Comparison of ENCODE assay signal across 9 cellular contexts in the genomic region with DNA sequence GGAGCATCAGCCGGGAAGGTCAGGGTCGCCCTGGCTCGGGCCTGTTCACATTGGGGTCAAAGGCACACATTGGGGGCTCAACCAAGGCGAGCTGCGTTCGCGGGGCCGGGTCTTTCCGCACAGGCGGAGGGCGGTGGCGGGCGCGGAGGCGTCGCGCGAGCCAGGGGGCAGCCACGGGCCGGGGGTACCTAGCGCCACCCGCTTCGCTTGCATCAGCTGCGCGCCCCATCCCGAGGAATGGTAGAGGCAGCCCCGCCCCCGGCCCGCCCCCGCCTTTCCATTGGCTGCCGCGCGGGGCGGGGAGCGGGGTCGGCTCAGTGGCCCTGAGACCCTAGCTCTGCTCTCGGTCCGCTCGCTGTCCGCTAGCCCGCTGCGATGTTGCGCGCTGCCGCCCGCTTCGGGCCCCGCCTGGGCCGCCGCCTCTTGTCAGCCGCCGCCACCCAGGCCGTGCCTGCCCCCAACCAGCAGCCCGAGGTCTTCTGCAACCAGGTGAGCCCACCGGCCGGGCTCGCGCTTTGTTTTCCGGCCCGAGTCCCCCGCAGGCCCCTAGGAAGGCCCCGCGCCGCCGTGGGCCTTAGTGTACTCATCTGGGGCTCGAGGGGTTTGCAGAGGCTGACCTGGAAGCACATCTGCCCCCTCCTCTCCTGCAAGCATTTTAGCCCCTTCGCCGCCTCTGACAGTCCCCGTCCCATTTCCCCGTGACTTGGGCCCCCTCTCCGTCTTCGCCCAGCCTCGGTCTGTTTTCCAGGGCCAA. TPM values are rescaled to one million over a fixed set of nuclear protein-coding genes. Genes with fewer than 3 reads are reported as not detected.
DNase-seq lines count a peak whose midpoint lies in the region; ATAC-seq, FAIRE-seq and TF ChIP-seq lines count a peak whose summit lies in the region.
"Had no signal": no experiment of that assay in that cellular context is flagged by ENCODE, and none has a peak within 500 bp of the region (broad histone marks: within the 10 kb centered on the region; RNA-seq: fewer than 3 reads in every experiment).

A gene (plus strand): TSS at position 326 of the 754 bp plus-strand sequence. CDS start 50 bp downstream, at position 376.

- no peaks in the 10 kb centered on the region for H3K9me2 ChIP-seq in Karpas-422 (replicated peaks; ENCODE audit: insufficient read depth, low read length)

- in situ Hi-C loops in HepG2 (cut with HindIII; ENCODE audit: extremely low pct_ligation_motif_present, low pct_unique_long_range_greater_than_20kb), result no loop called here

- H3K27ac Mint-ChIP-seq in activated B cell treated with CpG ODN at 0.5 μM for 24 hours, result peak within 1 kb of the TSS; percentile 88

- no peak for FAIRE-seq in HepG2 (lab: Jason Lieb, UNC)
- FAIRE-seq: G401.6 had no signal

- peak within 1 kb of the TSS; percentile 94 for H3K27ac ChIP-seq in Karpas-422 (ENCODE audit: low read length)
- peak within 1 kb of the TSS; percentile 60 for H3K27ac ChIP-seq in duodenal mucosa (ENCODE audit: low read depth, low read length)
- H3K27ac ChIP-seq in HepG2 (ENCODE audit: extremely low read length, insufficient read depth, low read length), result peak within 1 kb of the TSS; percentile 74

- H4K20me1 ChIP-seq in Karpas-422 (ENCODE audit: insufficient read depth, low read depth, low read length), result no peaks in the 10 kb centered on the region
- H4K20me1 ChIP-seq in HepG2 (ENCODE audit: insufficient read depth, low read length), result 0 out of 2 replicates have a peak, but pooled peaks cover 4% of the 10 kb centered on the region

- POLR2A ChIA-PET in activated B cell treated with CpG ODN at 0.5 μM for 24 hours (lab: Charles Lee) (interaction anchor here (1.0 to 4.1 kb wide), 4 partner anchors 9 to 75 kb away, joined by 3 to 73 read pairs (median 10); a partner anchor contains a TSS), HepG2 (lab: Yijun Ruan, JAX) (interaction anchor here (0.9 to 6.7 kb wide), 9 partner anchors 10 to 168 kb away, joined by 3 to 94 read pairs (median 6); a partner anchor contains a TSS)

- H3K4me2 ChIP-seq in Karpas-422 (ENCODE audit: low read depth, low read length, poor library complexity, severe bottlenecking) (peak within 1 kb of the TSS; percentile 100), HepG2 (ENCODE audit: low read depth, low read length) (peak within 1 kb of the TSS; percentile 81)

- no peaks in the 10 kb centered on the region for H3K27me3 Mint-ChIP-seq in activated B cell treated with CpG ODN at 0.5 μM for 24 hours

- peak; percentile 68 for ATAC-seq in activated B cell treated with CpG ODN at 0.5 μM for 24 hours (ENCODE audit: low read depth)
- peak; percentile 95 for ATAC-seq in HepG2

- H3K4me3 ChIP-seq in Karpas-422 (ENCODE audit: low read length) (peak within 1 kb of the TSS; percentile 98), duodenal mucosa (ENCODE audit: low read depth in 1 of 2, low read length in 2 of 2) (peak within 1 kb of the TSS; percentile 89 to 93), HepG2 (replicated peaks in 1 of 3; ENCODE audit: insufficient read depth in 1 of 3, low read depth in 2 of 3, low read length in 3 of 3) (peak within 1 kb of the TSS; percentile 79 to 92 (median 80))

- no peaks in the 10 kb centered on the region for H3K9me3 ChIP-seq in Karpas-422 (ENCODE audit: low read length)
- no peaks in the 10 kb centered on the region for H3K9me3 ChIP-seq in duodenal mucosa (ENCODE audit: control insufficient read depth in 1 of 2, low read length in 2 of 2)
- no peaks in the 10 kb centered on the region for H3K9me3 ChIP-seq in HepG2 (ENCODE audit: low read length)

- peaks cover 76% of the 10 kb centered on the region for H3K4me1 ChIP-seq in Karpas-422 (ENCODE audit: low read length)
- peaks cover 32 to 45% of the 10 kb centered on the region in 2 donors for H3K4me1 ChIP-seq in duodenal mucosa (ENCODE audit: control insufficient read depth in 1 of 2, insufficient read depth in 2 of 2, low read length in 2 of 2)
- H3K4me1 ChIP-seq in HepG2 (ENCODE audit: insufficient read depth, low read length), result peaks cover 48% of the 10 kb centered on the region

- TF ChIP-seq CTCF in activated B cell treated with CpG ODN at 0.5 μM for 24 hours (IDR thresholded peaks at IDR 0.05), result no peak
- peak; percentile 61 for TF ChIP-seq CTCF in HepG2 (CRISPR knock-in tag; IDR thresholded peaks at IDR 0.05)

- H3K79me2 ChIP-seq in Karpas-422 (ENCODE audit: low read length) (peaks cover 44% of the 10 kb centered on the region), HepG2 (ENCODE audit: insufficient read depth, low read length) (peaks cover 41% of the 10 kb centered on the region)

- H3K27me3 ChIP-seq in Karpas-422 (ENCODE audit: low read length) (no peaks in the 10 kb centered on the region), duodenal mucosa (ENCODE audit: control insufficient read depth in 1 of 2, insufficient read depth in 2 of 2, low read length in 2 of 2) (no peaks in the 10 kb centered on the region), HepG2 (ENCODE audit: control insufficient read depth in 1 of 2, insufficient read depth in 2 of 2, low read length in 2 of 2) (no peaks in the 10 kb centered on the region; a peak in 1 of 5 replicates)

- no TSS peak for BruUV-seq in HepG2 (replicated peaks; lab: Mats Ljungman, UMichigan)

- H3K36me3 ChIP-seq in Karpas-422 (ENCODE audit: insufficient read depth, low read length), result no peaks in the 10 kb centered on the region
- H3K36me3 ChIP-seq in duodenal mucosa (ENCODE audit: control insufficient read depth in 1 of 2, insufficient read depth in 2 of 2, low read length in 2 of 2), result no peaks in the 10 kb centered on the region
- no peaks in the 10 kb centered on the region; a peak in 1 of 5 replicates for H3K36me3 ChIP-seq in HepG2 (replicated peaks in 1 of 2; ENCODE audit: control insufficient read depth in 1 of 2, insufficient read depth in 2 of 2, low read length in 2 of 2)

- no peaks in the 10 kb centered on the region for H3K36me3 Mint-ChIP-seq in activated B cell treated with CpG ODN at 0.5 μM for 24 hours (ENCODE audit: low read depth)

- intact Hi-C loops in activated B cell treated with CpG ODN at 0.5 μM for 24 hours (cut with micrococcal nuclease), result loop anchor here (1.0 to 10.0 kb wide), 4 partner anchors 9 to 246 kb away; a partner anchor contains a TSS
- intact Hi-C loops in HepG2 (cut with micrococcal nuclease; ENCODE audit: unreplicated experiment), result no loop called here

- TF ChIP-seq RAD21 in HepG2 (CRISPR knock-in tag; IDR thresholded peaks at IDR 0.05), result peak; percentile 59; the same call in 1 of the 2 replicates

- H3K9me3 Mint-ChIP-seq in activated B cell treated with CpG ODN at 0.5 μM for 24 hours, result no peaks in the 10 kb centered on the region

- CTCF ChIA-PET in activated B cell treated with CpG ODN at 0.5 μM for 24 hours (lab: Charles Lee) (interaction anchor here (0.9 to 2.2 kb wide), 4 partner anchors 9 to 46 kb away, joined by 3 to 8 read pairs (median 4); no protein-coding TSS in a partner anchor), HepG2 (lab: Yijun Ruan, JAX; ENCODE audit: low intra/inter-chr PET ratio, low total read pairs) (interaction anchor here (0.8 kb wide), 1 partner anchor 47 kb away, joined by 3 read pairs; no protein-coding TSS in a partner anchor)

- peak within 1 kb of the TSS; percentile 82 for H3K9ac ChIP-seq in Karpas-422 (ENCODE audit: low read length)
- peak within 1 kb of the TSS; percentile 75 to 89 for H3K9ac ChIP-seq in duodenal mucosa (ENCODE audit: low read depth in 1 of 2, low read length in 2 of 2)
- peak within 1 kb of the TSS; percentile 80 for H3K9ac ChIP-seq in HepG2 (ENCODE audit: insufficient read depth, low read depth, low read length)

- peak; percentile 39 for DNase-seq in NOMO-1 treated with DMSO at 0.1 percent for 48 hours (lab: John Stamatoyannopoulos, UW; ENCODE audit: unreplicated experiment)
- DNase-seq in NOMO-1 treated with dmso at 0.1 percent for 144 hours (lab: John Stamatoyannopoulos, UW; ENCODE audit: unreplicated experiment), result no peak
- DNase-seq in Karpas-422, result peak; percentile 94
- DNase-seq in activated B cell treated with CpG ODN at 0.5 μM for 24 hours, result peak; percentile 60
- DNase-seq in HepG2 (ENCODE audit: low spot score), result peak; percentile 72
- DNase-seq in stimulated activated CD4-positive, alpha-beta T cell treated with anti-CD3 and anti-CD28 coated beads, Interleukin-2, amount 100 ng/mL, for 4 hours (ENCODE audit: low read depth), result peak; percentile 20
- DNase-seq in NCI-H2196 treated with DMSO at 0.1 percent for 48 hours (lab: John Stamatoyannopoulos, UW; ENCODE audit: unreplicated experiment), result no peak

- 0% methylated on average over 15 of the region's 73 CpGs for WGBS in HepG2 (ENCODE audit: low lambda C conversion rate)

- H2AFZ ChIP-seq in Karpas-422 (ENCODE audit: low read length), result peak within 1 kb of the TSS; percentile 79
- H2AFZ ChIP-seq in HepG2 (ENCODE audit: low read length), result no peak within 1 kb of the TSS

- peak; percentile 69 to 94 for TF ChIP-seq POLR2A in HepG2 (IDR thresholded peaks at IDR 0.05; ENCODE audit: insufficient read depth in 1 of 2, low read depth in 2 of 2, low read length in 2 of 2)

- no peak for TF ChIP-seq EP300 in HepG2 (IDR thresholded peaks at IDR 0.05; ENCODE audit: low read depth in 2 of 2, low read length in 2 of 2)
- 0 out of 2 replicates have a peak, but pooled peaks have one; percentile 15 for TF ChIP-seq EP300 in HepG2 (CRISPR knock-in tag; IDR thresholded peaks at IDR 0.05; ENCODE audit: borderline replicate concordance)

- H3K4me1 Mint-ChIP-seq in activated B cell treated with CpG ODN at 0.5 μM for 24 hours, result peaks cover 55% of the 10 kb centered on the region

- H3K4me3 Mint-ChIP-seq in activated B cell treated with CpG ODN at 0.5 μM for 24 hours, result peak within 1 kb of the TSS; percentile 87

RNA-seq across cellular contexts. Expression of the gene that starts here (rescaled TPM):
- 69.0 and 145 TPM in 2 replicates for total RNA-seq in Karpas-422 (2014; rRNA removed; shearing (Covaris generic); ENCODE audit: low replicate concordance)
- total RNA-seq in activated B cell treated with CpG ODN at 0.5 μM for 24 hours, result 36.0 and 37.4 TPM in 2 replicates
- total RNA-seq in HepG2 (2016; rRNA removed; fragmentation: Illumina TruSeq; extraction: Trizol), result 72.8 and 103 TPM in 2 replicates
- 8.4 and 10.0 TPM in 2 replicates for total RNA-seq in HepG2 (2016; cell fraction: cytosol; rRNA removed; fragmentation: Illumina TruSeq; extraction: Trizol; ENCODE audit: low read depth)
- total RNA-seq in HepG2 (2016; cell fraction: insoluble cytoplasmic fraction; rRNA removed; fragmentation: Illumina TruSeq; extraction: Trizol), result 66.6 and 111 TPM in 2 replicates
- total RNA-seq in HepG2 (2016; cell fraction: membrane; rRNA removed; fragmentation: Illumina TruSeq; extraction: Trizol), result 21.1 and 23.4 TPM in 2 replicates
- total RNA-seq in HepG2 (2016; cell fraction: nucleus; rRNA removed; fragmentation: Illumina TruSeq; extraction: Trizol), result 30.1 and 34.3 TPM in 2 replicates
- polyA plus RNA-seq in HepG2 (2011; rRNA removed), result 67.8 and 78.8 TPM in 2 replicates
- 60.0 and 72.7 TPM in 2 replicates for polyA plus RNA-seq in HepG2 (2011; cell fraction: cytosol; rRNA removed)
- 56.8 and 58.9 TPM in 2 replicates for polyA plus RNA-seq in HepG2 (2011; cell fraction: nucleus; rRNA removed)
- 46.9 and 67.0 TPM in 2 replicates for polyA plus RNA-seq in HepG2 (2012)
- 21.3 and 21.9 TPM in 2 replicates for polyA plus RNA-seq in HepG2 (2016; cell fraction: cytosol; fragmentation: Illumina TruSeq; extraction: Trizol; ENCODE audit: low read depth)
- polyA plus RNA-seq in HepG2 (2016; cell fraction: insoluble cytoplasmic fraction; fragmentation: Illumina TruSeq; extraction: Trizol; ENCODE audit: low read depth), result 133 and 139 TPM in 2 replicates
- polyA plus RNA-seq in HepG2 (2016; cell fraction: membrane; fragmentation: Illumina TruSeq; extraction: Trizol; ENCODE audit: low read depth), result 31.6 and 34.9 TPM in 2 replicates
- 105 and 114 TPM in 2 replicates for polyA plus RNA-seq in HepG2 (2016; cell fraction: nucleus; fragmentation: Illumina TruSeq; extraction: Trizol; ENCODE audit: insufficient read depth, low read depth)
- 3.8 and 84.5 TPM in 2 replicates for polyA minus RNA-seq in HepG2 (2011; rRNA and poly(A)+ RNA removed; ENCODE audit: low replicate concordance)
- 39.2 and 47.6 TPM in 2 replicates for polyA minus RNA-seq in HepG2 (2011; cell fraction: cytosol; rRNA and poly(A)+ RNA removed)
- 13.9 and 14.5 TPM in 2 replicates for polyA minus RNA-seq in HepG2 (2011; cell fraction: nucleus; rRNA and poly(A)+ RNA removed)

Comparison
In these comparisons a context has a peak if more than half of its experiments do, and no peak if none do; other contexts are left out.
1. DNase-seq: peak in NOMO-1 treated with DMSO at 0.1 percent for 48 hours (single experiment), Karpas-422 (single experiment), activated B cell treated with CpG ODN at 0.5 μM for 24 hours (single experiment), HepG2 (single experiment) and stimulated activated CD4-positive, alpha-beta T cell treated with anti-CD3 and anti-CD28 coated beads, Interleukin-2, amount 100 ng/mL, for 4 hours (single experiment); none in NOMO-1 treated with dmso at 0.1 percent for 144 hours (single experiment) and NCI-H2196 treated with DMSO at 0.1 percent for 48 hours (single experiment).
2. Peak in every context shown above with its lines, with median percentiles within 50 percentile points of each other: H3K27ac ChIP-seq, H3K4me3 ChIP-seq and H3K9ac ChIP-seq.